ENCODE assay signal across 9 cellular contexts in the genomic region with DNA sequence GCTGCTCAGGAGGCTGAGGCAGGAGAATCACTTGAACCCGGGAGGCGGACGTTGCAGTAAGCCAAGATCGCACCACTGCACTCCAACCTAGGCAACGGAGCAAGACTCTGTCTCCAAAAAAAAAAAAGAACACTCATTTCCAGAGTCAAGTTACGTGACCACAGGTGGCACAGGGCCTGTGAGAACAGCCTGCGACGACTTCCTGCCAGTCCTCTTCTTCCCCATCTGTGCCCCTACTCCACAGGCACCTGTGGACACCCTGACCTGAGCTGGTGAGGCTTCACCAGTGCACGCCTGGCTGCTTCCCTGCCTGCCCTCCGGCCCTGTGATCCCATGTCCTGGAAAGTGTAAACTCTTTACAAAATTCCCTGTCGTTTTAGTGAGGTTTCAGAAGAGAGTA.
DNase-seq lines count a peak whose midpoint lies in the region; ATAC-seq, FAIRE-seq and TF ChIP-seq lines count a peak whose summit lies in the region.
"Had no signal": no experiment of that assay in that cellular context is flagged by ENCODE, and none has a peak within 500 bp of the region (broad histone marks: within the 10 kb centered on the region; RNA-seq: fewer than 3 reads in every experiment).

No MANE protein-coding gene starts in this region.

- peaks cover 4 to 15% of the 10 kb centered on the region in 2 donors for H3K36me3 Mint-ChIP-seq in activated naive CD4-positive, alpha-beta T cell treated with anti-CD3 and anti-CD28 coated beads, Interleukin-2, amount 50 U/mL, for 72 hours

- peaks cover 100% of the 10 kb centered on the region for H3K4me1 ChIP-seq in BLaER1
- peaks cover 14 to 16% of the 10 kb centered on the region in 2 donors for H3K4me1 ChIP-seq in kidney (ENCODE audit: control insufficient read depth in 1 of 2, insufficient read depth in 1 of 2, low read depth in 1 of 2, low read length in 2 of 2)

- POLR2A ChIA-PET in RWPE1 (lab: Yijun Ruan, JAX; ENCODE audit: low non-redundant PET): no interaction called here

- H3K9ac ChIP-seq in BLaER1 (peak overlapping the region; percentile 67), kidney (ENCODE audit: low read length in 2 of 2) (no peak overlapping the region)

- no peak for TF ChIP-seq CTCF in RWPE1 (conservative IDR thresholded peaks at IDR 0.05; ENCODE audit: low read depth)
- TF ChIP-seq CTCF in D721Med (IDR thresholded peaks at IDR 0.05; ENCODE audit: insufficient read depth, missing control alignments): no peak
- TF ChIP-seq CTCF in kidney (IDR thresholded peaks at IDR 0.05; ENCODE audit: borderline replicate concordance, extremely low read depth, insufficient read depth): no peak

- peak overlapping the region; percentile 68 to 97 for H3K27ac Mint-ChIP-seq in activated naive CD4-positive, alpha-beta T cell treated with anti-CD3 and anti-CD28 coated beads, Interleukin-2, amount 50 U/mL, for 72 hours

- H4K20me1 ChIP-seq in BLaER1: peaks cover 39% of the 10 kb centered on the region

- H3K27ac ChIP-seq in BLaER1: peak overlapping the region; percentile 81
- H3K27ac ChIP-seq in RWPE1: no peak overlapping the region; the same call in 1 of the 2 replicates
- no peak overlapping the region for H3K27ac ChIP-seq in kidney (ENCODE audit: low read depth in 2 of 2, low read length in 2 of 2)

- CTCF ChIA-PET in RWPE1 (lab: Yijun Ruan, JAX): no interaction called here

- intact Hi-C loops in kidney (cut with DNase I): no loop called here

- DNase-seq in GM19239 (ENCODE audit: insufficient read length, low spot score): no peak
- DNase-seq in activated naive CD4-positive, alpha-beta T cell treated with anti-CD3 and anti-CD28 coated beads, Interleukin-2, amount 50 U/mL, for 72 hours (ENCODE audit: low spot score in 2 of 2): peak in 1 of 2 donors; percentile 58
- DNase-seq in RWPE1 (ENCODE audit: low spot score): no peak
- DNase-seq in D721Med (ENCODE audit: insufficient read length, low spot score): no peak
- no peak for DNase-seq in kidney
- DNase-seq in NCI-H2196 (lab: John Stamatoyannopoulos, UW; ENCODE audit: unreplicated experiment): no peak
- DNase-seq: EL had no signal

- H3K4me2 ChIP-seq in BLaER1: peak overlapping the region; percentile 85

- H3K36me3 ChIP-seq in BLaER1 (peaks cover 9% of the 10 kb centered on the region; the same call in 1 of the 2 replicates), kidney (ENCODE audit: control insufficient read depth in 1 of 2, insufficient read depth in 2 of 2, low read length in 2 of 2) (no peaks in the 10 kb centered on the region)

- H3K4me3 ChIP-seq in BLaER1: no peak overlapping the region
- no peak overlapping the region for H3K4me3 ChIP-seq in kidney (ENCODE audit: low read length in 2 of 2)

- no peaks in the 10 kb centered on the region for H3K27me3 ChIP-seq in BLaER1

- ATAC-seq in HG03457 (IDR thresholded peaks at IDR 0.05; ENCODE audit: unreplicated experiment): peak; percentile 50
- ATAC-seq in activated naive CD4-positive, alpha-beta T cell treated with anti-CD3 and anti-CD28 coated beads, Interleukin-2, amount 50 U/mL, for 72 hours: peak; percentile 80 to 82

- no peaks in the 10 kb centered on the region for H3K9me3 Mint-ChIP-seq in activated naive CD4-positive, alpha-beta T cell treated with anti-CD3 and anti-CD28 coated beads, Interleukin-2, amount 50 U/mL, for 72 hours

- peak; percentile 82 for FAIRE-seq in GM19239 (lab: Jason Lieb, UNC)
- no peak for FAIRE-seq in D721Med (lab: Jason Lieb, UNC)
- no peak for FAIRE-seq in kidney (lab: Jason Lieb, UNC)

- no peaks in the 10 kb centered on the region for H3K9me3 ChIP-seq in BLaER1
- H3K9me3 ChIP-seq in kidney (ENCODE audit: control insufficient read depth in 1 of 2, low read length in 2 of 2): no peaks in the 10 kb centered on the region
